ENCODE assay signal across 1 cellular context in genomic region chr3:29693863-29694262, GRCh38.
TF ChIP-seq lines count a peak whose summit lies in the region.

No MANE protein-coding gene starts in this region.

TF ChIP-seq in liver, 16 proteins besides CTCF, POLR2A, EP300 and RAD21 (continued from another document):
- TF ChIP-seq NR2F2 (IDR thresholded peaks at IDR 0.05) (no peak), ZBTB33 (IDR thresholded peaks at IDR 0.05) (no peak), MAX (IDR thresholded peaks at IDR 0.05) (no peak), HNF4G (IDR thresholded peaks at IDR 0.05) (no peak), EGR1 (IDR thresholded peaks at IDR 0.05; ENCODE audit: low read depth in 2 of 2) (no peak)
